23 cellular contexts compared by ENCODE assay signal in genomic region chr11:97461044-97461880, GRCh38.
"Had no signal": no experiment of that assay in that cellular context is flagged by ENCODE, and none has a peak within 500 bp of the region (broad histone marks: within the 10 kb centered on the region; RNA-seq: fewer than 3 reads in every experiment).

No MANE protein-coding gene starts in this region.

- H3K27ac Mint-ChIP-seq: activated CD8-positive, alpha-beta T cell treated with anti-CD3 and anti-CD28 coated beads, Interleukin-2, amount 10 ng/mL, durations not matched to agents 7 days and 5 days; activated naive CD8-positive, alpha-beta T cell treated with anti-CD3 and anti-CD28 coated beads, Interleukin-2, amount 10 ng/mL, durations not matched to agents 7 days and 5 days; T-helper 17 cell; WTC11 had no signal

- H3K4me2 ChIP-seq: KMS-11 had no signal

- H3K36me3 ChIP-seq: adrenal gland had no signal

- H3K4me1 ChIP-seq: adrenal gland had no signal

- H3K27me3 ChIP-seq: adrenal gland had no signal

- DNase-seq: activated CD4-positive, alpha-beta T cell treated with anti-CD3 and anti-CD28 coated beads for 48 hours; activated CD4-positive, alpha-beta T cell treated with anti-CD3 and anti-CD28 coated beads, Interleukin-2, amount 50 U/mL, for 4 hours; activated CD4-positive, CD25-positive, alpha-beta regulatory T cell treated with anti-CD3 and anti-CD28 coated beads, Interleukin-2, amount 50 U/mL, for 72 hours; activated CD8-positive, alpha-beta memory T cell treated with anti-CD3 and anti-CD28 coated beads, Interleukin-2, amount 50 U/mL, for 48 hours; activated CD8-positive, alpha-beta T cell treated with anti-CD3 and anti-CD28 coated beads, Interleukin-2, amount 10 ng/mL, durations not matched to agents 7 days and 5 days; activated naive CD4-positive, alpha-beta T cell treated with anti-CD3 and anti-CD28 coated beads, Interleukin-2, amount 50 U/mL, for 16 hours; activated naive CD8-positive, alpha-beta T cell treated with anti-CD3 and anti-CD28 coated beads, Interleukin-2, amount 10 ng/mL, durations not matched to agents 7 days and 5 days; activated T-cell treated with anti-CD3 and anti-CD28 coated beads, Interleukin-2, amount 50 U/mL, for 1 hour; adrenal gland; anterior cingulate cortex; MV-4-11; NCI-H1092 treated with DMSO at 0.1 percent for 48 hours; NCI-H1417 treated with DMSO at 0.1 percent for 48 hours; NCI-H1694 treated with DMSO at 0.1 percent for 48 hours; NCI-H2029 treated with DMSO at 0.1 percent for 48 hours; NCI-H345; NCI-H510A treated with DMSO at 0.1 percent for 48 hours; NCI-H69; SIG-M5; T-helper 17 cell; T-helper 9 cell had no signal

- H3K9me3 ChIP-seq: adrenal gland had no signal

- H3K4me1 Mint-ChIP-seq: activated naive CD8-positive, alpha-beta T cell treated with anti-CD3 and anti-CD28 coated beads, Interleukin-2, amount 10 ng/mL, durations not matched to agents 7 days and 5 days; T-helper 17 cell; WTC11 had no signal

- H3K4me3 Mint-ChIP-seq: activated CD8-positive, alpha-beta T cell treated with anti-CD3 and anti-CD28 coated beads, Interleukin-2, amount 10 ng/mL, durations not matched to agents 7 days and 5 days; activated naive CD8-positive, alpha-beta T cell treated with anti-CD3 and anti-CD28 coated beads, Interleukin-2, amount 10 ng/mL, durations not matched to agents 7 days and 5 days; T-helper 17 cell; WTC11 had no signal

- H3K4me3 ChIP-seq: adrenal gland had no signal

- ATAC-seq: activated CD8-positive, alpha-beta T cell treated with anti-CD3 and anti-CD28 coated beads, Interleukin-2, amount 10 ng/mL, durations not matched to agents 7 days and 5 days; T-helper 17 cell; WTC11 had no signal

- H3K27me3 Mint-ChIP-seq: activated naive CD8-positive, alpha-beta T cell treated with anti-CD3 and anti-CD28 coated beads, Interleukin-2, amount 10 ng/mL, durations not matched to agents 7 days and 5 days; T-helper 17 cell had no signal

- H3K27ac ChIP-seq: adrenal gland, KMS-11 had no signal

- H3K9ac ChIP-seq: KMS-11 had no signal
